ENCODE assay signal across 15 cellular contexts in genomic region chr15:25789616-25790002, GRCh38.
DNase-seq lines count a peak whose midpoint lies in the region; ATAC-seq and TF ChIP-seq lines count a peak whose summit lies in the region.
"Had no signal": no experiment of that assay in that cellular context is flagged by ENCODE, and none has a peak within 500 bp of the region (broad histone marks: within the 10 kb centered on the region; RNA-seq: fewer than 3 reads in every experiment).

No MANE protein-coding gene starts in this region.

- H3K27ac ChIP-seq in Peyer's patch: peak overlapping the region; percentile 22 to 67 (median 59)
- H3K27ac ChIP-seq in esophagus muscularis mucosa (replicated peaks in 1 of 4): peak overlapping the region; percentile 83 to 92 (median 87)
- peak overlapping the region; percentile 88 for H3K27ac ChIP-seq in rectal smooth muscle tissue (ENCODE audit: low read depth, low read length)
- H3K27ac ChIP-seq: pancreas had no signal

- H3K4me1 ChIP-seq in Peyer's patch (peaks cover 0 to 12% (median 0%) of the 10 kb centered on the region in 4 donors), esophagus muscularis mucosa (peaks cover 39 to 99% (median 96%) of the 10 kb centered on the region in 4 donors), rectal smooth muscle tissue (ENCODE audit: control insufficient read depth, insufficient read depth, low read length) (peaks cover 31% of the 10 kb centered on the region)
- H3K4me1 ChIP-seq: BE2C, pancreas had no signal

- no peaks in the 10 kb centered on the region for H3K36me3 Mint-ChIP-seq in progenitor cell of endocrine pancreas (ENCODE audit: insufficient read depth)
- H3K36me3 Mint-ChIP-seq: memory B cell had no signal

- no peak for TF ChIP-seq EP300 in esophagus muscularis mucosa (IDR thresholded peaks at IDR 0.05)

- TF ChIP-seq CTCF in AG10803 (conservative IDR thresholded peaks at IDR 0.05; ENCODE audit: low read length) (no peak), Peyer's patch (IDR thresholded peaks at IDR 0.05) (no peak), esophagus muscularis mucosa (IDR thresholded peaks at IDR 0.05) (no peak), progenitor cell of endocrine pancreas (IDR thresholded peaks at IDR 0.05; ENCODE audit: unreplicated experiment) (no peak)

- no peak for ATAC-seq in HG02678 (IDR thresholded peaks at IDR 0.05; ENCODE audit: unreplicated experiment)

- no peaks in the 10 kb centered on the region for H3K9me3 Mint-ChIP-seq in progenitor cell of endocrine pancreas (ENCODE audit: low read depth)
- H3K9me3 Mint-ChIP-seq: memory B cell had no signal

- no peak for TF ChIP-seq POLR2A in Peyer's patch (IDR thresholded peaks at IDR 0.05)
- no peak for TF ChIP-seq POLR2A in esophagus muscularis mucosa (IDR thresholded peaks at IDR 0.05; ENCODE audit: low read depth)

- peak overlapping the region; percentile 7 for H3K4me3 ChIP-seq in AG10803 (ENCODE audit: low read length)
- no peak overlapping the region for H3K4me3 ChIP-seq in Peyer's patch
- peak overlapping the region in 2 of 4 donors; percentile 2 to 27 for H3K4me3 ChIP-seq in esophagus muscularis mucosa
- peak overlapping the region; percentile 42 for H3K4me3 ChIP-seq in rectal smooth muscle tissue (ENCODE audit: low read length)
- H3K4me3 ChIP-seq: pancreas had no signal

- H3K9me3 ChIP-seq in Peyer's patch: no peaks in the 10 kb centered on the region
- no peaks in the 10 kb centered on the region for H3K9me3 ChIP-seq in esophagus muscularis mucosa
- H3K9me3 ChIP-seq: BE2C, pancreas had no signal

- H3K27me3 ChIP-seq in Peyer's patch (no peaks in the 10 kb centered on the region), esophagus muscularis mucosa (no peaks in the 10 kb centered on the region), rectal smooth muscle tissue (ENCODE audit: control insufficient read depth, insufficient read depth, low read length) (no peaks in the 10 kb centered on the region)
- H3K27me3 ChIP-seq: BE2C, pancreas had no signal

- H3K4me1 Mint-ChIP-seq in progenitor cell of endocrine pancreas (ENCODE audit: low read depth): no peaks in the 10 kb centered on the region

- intact Hi-C loops in esophagus muscularis mucosa (cut with DNase I): loop anchor here (5.0 kb wide), 2 partner anchors 38 to 117 kb away; no protein-coding TSS in a partner anchor

- H3K4me3 Mint-ChIP-seq in progenitor cell of endocrine pancreas (ENCODE audit: low read depth): no peak overlapping the region
- H3K4me3 Mint-ChIP-seq: memory B cell had no signal

- 38% methylated on average over 5 of the region's 5 CpGs for WGBS in esophagus muscularis mucosa

- no peak overlapping the region for H3K9ac ChIP-seq in rectal smooth muscle tissue (ENCODE audit: low read length)

- DNase-seq in AG10803 (ENCODE audit: low read depth) (no peak), Peyer's patch (no peak), esophagus muscularis mucosa (ENCODE audit: extremely low spot score) (no peak), HK-2 (ENCODE audit: unreplicated experiment) (no peak), hippocampal formation (lab: John Stamatoyannopoulos, UW) (no peak), progenitor cell of endocrine pancreas (ENCODE audit: low spot score, unreplicated experiment) (no peak)
- DNase-seq: activated naive CD4-positive, alpha-beta T cell; BE2C; cerebellar nuclear complex; DMS53; NCI-H1417 treated with DMSO at 0.1 percent for 48 hours had no signal

- H3K36me3 ChIP-seq in Peyer's patch (no peaks in the 10 kb centered on the region), esophagus muscularis mucosa (no peaks in the 10 kb centered on the region), rectal smooth muscle tissue (ENCODE audit: control insufficient read depth, insufficient read depth, low read length) (no peaks in the 10 kb centered on the region)
- H3K36me3 ChIP-seq: BE2C, pancreas had no signal

- no peak overlapping the region for H3K27ac Mint-ChIP-seq in progenitor cell of endocrine pancreas
- H3K27ac Mint-ChIP-seq: memory B cell had no signal

- no peaks in the 10 kb centered on the region for H3K27me3 Mint-ChIP-seq in progenitor cell of endocrine pancreas
- H3K27me3 Mint-ChIP-seq: memory B cell had no signal

Comparison
In these comparisons a context has a peak if more than half of its experiments do, and no peak if none do; other contexts are left out.
1. H3K4me3 ChIP-seq: peak in AG10803 (single experiment) and rectal smooth muscle tissue (single experiment); none in Peyer's patch (0 of 4).
2. Peak in every context shown above with its lines, with median percentiles within 50 percentile points of each other: H3K27ac ChIP-seq.